13 cellular contexts compared by ENCODE assay signal in genomic region chr11:73971175-73971719, GRCh38. TPM values are rescaled to one million over a fixed set of nuclear protein-coding genes. Genes with fewer than 3 reads are reported as not detected.
DNase-seq lines count a peak whose midpoint lies in the region; ATAC-seq, FAIRE-seq and TF ChIP-seq lines count a peak whose summit lies in the region.
"Had no signal": no experiment of that assay in that cellular context is flagged by ENCODE, and none has a peak within 500 bp of the region (broad histone marks: within the 10 kb centered on the region; RNA-seq: fewer than 3 reads in every experiment).

No MANE protein-coding gene starts in this region.

- no peaks in the 10 kb centered on the region for H3K79me2 ChIP-seq in H1 (ENCODE audit: control insufficient read depth in 1 of 2, insufficient read depth in 2 of 2, low read length in 2 of 2)

- H2BK20ac ChIP-seq in H1 (ENCODE audit: low read length), result no peak overlapping the region

- H3K4me1 ChIP-seq in CD4-positive, CD25-positive, alpha-beta regulatory T cell (ENCODE audit: control insufficient read depth, insufficient read depth, low read length, poor library complexity, severe bottlenecking), result peaks cover 91% of the 10 kb centered on the region
- H3K4me1 ChIP-seq in H1 (replicated peaks in 1 of 4; ENCODE audit: control insufficient read depth in 3 of 4, insufficient read depth in 4 of 4, low read length in 3 of 4), result no peaks in the 10 kb centered on the region
- H3K4me1 ChIP-seq in body of pancreas, result no peaks in the 10 kb centered on the region

- peaks cover 6 to 92% (median 49%) of the 10 kb centered on the region in 4 donors for H3K4me1 Mint-ChIP-seq in CD4-positive, CD25-positive, alpha-beta regulatory T cell

- CTCF ChIA-PET in H1 (lab: Charles Lee; ENCODE audit: partially characterized antibody), result interaction anchor here (0.6 to 0.7 kb wide), 3 partner anchors 206 to 562 kb away, joined by 3 to 4 read pairs (median 3); no protein-coding TSS in a partner anchor

- 76% methylated on average over 6 of the region's 6 CpGs; no CpG with 5 or more reads in 1 of the 2 experiments for WGBS in H1 (ENCODE audit: extremely low coverage in 1 of 2, insufficient coverage in 1 of 2, insufficient read length in 1 of 2, insufficient replicate concordance in 2 of 2, low coverage in 1 of 2, low lambda C conversion rate in 2 of 2, missing lambda C conversion rate in 1 of 2), 2 experiments
- WGBS in body of pancreas, 2 donors, result 82 to 90% methylated on average over 4 to 6 of the region's 6 CpGs

- no peak overlapping the region for H2AFZ ChIP-seq in H1 (ENCODE audit: low read length)

- peak overlapping the region; percentile 59 to 92 (median 68) for H3K4me3 Mint-ChIP-seq in CD4-positive, CD25-positive, alpha-beta regulatory T cell

- no peak overlapping the region for H4K5ac ChIP-seq in H1 (ENCODE audit: insufficient read length, low read depth, low read length)

- TF ChIP-seq POLR2A in H1 (IDR thresholded peaks at IDR 0.05; ENCODE audit: control extremely low read depth in 1 of 2, low read depth in 2 of 2, low read length in 2 of 2), result peak in 1 of 2 experiments; percentile 47; a peak in 2 of 3 replicates
- TF ChIP-seq POLR2A in body of pancreas (IDR thresholded peaks at IDR 0.05), result peak in 1 of 3 donors; percentile 6

- no peak for TF ChIP-seq RAD21 in H1 (IDR thresholded peaks at IDR 0.05 in 1 of 2, conservative IDR thresholded peaks at IDR 0.05 in 1 of 2; ENCODE audit: low read depth in 2 of 2, low read length in 2 of 2)

- peak overlapping the region; percentile 70 for H3K27ac ChIP-seq in CD4-positive, CD25-positive, alpha-beta regulatory T cell (ENCODE audit: insufficient read depth, low read length, poor library complexity, severe bottlenecking)
- H3K27ac ChIP-seq in H1 (ENCODE audit: low read depth, low read length) (no peak overlapping the region), body of pancreas (no peak overlapping the region)

- no peak overlapping the region for H2BK12ac ChIP-seq in H1 (ENCODE audit: low read depth, low read length)

- no peak overlapping the region for H3K23ac ChIP-seq in H1 (ENCODE audit: insufficient read length)

- no peak overlapping the region for H4K8ac ChIP-seq in H1 (ENCODE audit: extremely low read depth, insufficient read depth, low read length)

- H3K56ac ChIP-seq in H1 (replicated peaks; ENCODE audit: insufficient read length, low read depth, low read length), result no peak overlapping the region

- no peak overlapping the region for H3K14ac ChIP-seq in H1 (ENCODE audit: insufficient read length)

- no peaks in the 10 kb centered on the region for H3K27me3 Mint-ChIP-seq in CD4-positive, CD25-positive, alpha-beta regulatory T cell

- H3K27me3 ChIP-seq in CD4-positive, CD25-positive, alpha-beta regulatory T cell (ENCODE audit: control insufficient read depth, insufficient read depth, low read length), result no peaks in the 10 kb centered on the region
- H3K27me3 ChIP-seq in H1 (replicated peaks in 1 of 4; ENCODE audit: control insufficient read depth in 3 of 4, extremely low read depth in 1 of 4, insufficient read depth in 3 of 4, low read length in 3 of 4) (no peaks in the 10 kb centered on the region), body of pancreas (no peaks in the 10 kb centered on the region)

- no peak overlapping the region for H2BK5ac ChIP-seq in H1 (ENCODE audit: low read depth, low read length)

- H4K20me1 ChIP-seq in H1 (replicated peaks in 1 of 2; ENCODE audit: control insufficient read depth in 1 of 2, insufficient read depth in 2 of 2, low read length in 2 of 2), result peaks cover 0 to 4% of the 10 kb centered on the region in 2 experiments

- TF ChIP-seq EP300 in H1 (IDR thresholded peaks at IDR 0.05; ENCODE audit: borderline replicate concordance in 1 of 2, low read depth in 2 of 2, low read length in 2 of 2), result no peak

- peak in 1 of 3 donors; percentile 49 for DNase-seq in CD4-positive, CD25-positive, alpha-beta regulatory T cell
- DNase-seq in OCI-M1 (lab: John Stamatoyannopoulos, UW) (peak; percentile 61), H1 (ENCODE audit: low read depth in 1 of 2, low spot score in 2 of 2) (no peak), body of pancreas (no peak), middle frontal gyrus (ENCODE audit: extremely low spot score, low spot score) (no peak), NCI-H2171 (lab: John Stamatoyannopoulos, UW) (no peak)
- DNase-seq: midbrain; NCI-H1048; stimulated activated CD4-positive, alpha-beta T cell treated with anti-CD3 and anti-CD28 coated beads, Interleukin-1b, Interleukin-23, amount 100 ng/mL, for 48 hours; stimulated activated naive CD4-positive, alpha-beta T cell treated with Interleukin-2 at 50 U/mL for 16 hours had no signal

- H3K4me2 ChIP-seq in H1 (ENCODE audit: insufficient read depth in 1 of 2, low read depth in 2 of 2, low read length in 2 of 2), result no peak overlapping the region

- TF ChIP-seq CTCF in H1 (IDR thresholded peaks at IDR 0.05; ENCODE audit: control extremely low read depth in 1 of 3, insufficient read depth in 1 of 3, low read depth in 1 of 3, low read length in 3 of 3), result no peak
- TF ChIP-seq CTCF in body of pancreas (IDR thresholded peaks at IDR 0.05), result no peak

- no peaks in the 10 kb centered on the region for H3K9me3 ChIP-seq in CD4-positive, CD25-positive, alpha-beta regulatory T cell (ENCODE audit: control insufficient read depth in 2 of 2, low read length in 2 of 2)
- H3K9me3 ChIP-seq in H1 (ENCODE audit: insufficient read depth in 2 of 2, low read depth in 1 of 2, low read length in 1 of 2), result no peaks in the 10 kb centered on the region
- H3K9me3 ChIP-seq in body of pancreas, result no peaks in the 10 kb centered on the region

- H3K4me3 ChIP-seq in CD4-positive, CD25-positive, alpha-beta regulatory T cell (ENCODE audit: low read depth, low read length), result no peak overlapping the region
- H3K4me3 ChIP-seq in H1 (ENCODE audit: extremely low read depth in 1 of 4, insufficient read depth in 2 of 4, low read depth in 3 of 4, low read length in 4 of 4) (no peak overlapping the region), body of pancreas (no peak overlapping the region)

- FAIRE-seq in G401.6 (lab: Jason Lieb, UNC) (peak; percentile 45), H1 (lab: Jason Lieb, UNC) (no peak)

- intact Hi-C loops in body of pancreas (cut with DNase I), result no loop called here

- POLR2A ChIA-PET in H1 (lab: Charles Lee; ENCODE audit: partially characterized antibody), result interaction anchor here (0.6 to 8.8 kb wide), 5 partner anchors 10 to 507 kb away, joined by 3 to 94 read pairs (median 4); partner anchors contain the start of gene UCP2

- H3K9ac ChIP-seq in H1 (replicated peaks in 1 of 4; ENCODE audit: extremely low read depth in 1 of 4, low read depth in 3 of 4, low read length in 3 of 4), result no peak overlapping the region

- no peak for ATAC-seq in CD4-positive, CD25-positive, alpha-beta regulatory T cell (ENCODE audit: low read depth in 2 of 2)
- ATAC-seq in body of pancreas (no peak), GM19328 (IDR thresholded peaks at IDR 0.05; ENCODE audit: unreplicated experiment) (no peak)

- peaks cover 23% of the 10 kb centered on the region for H3K36me3 Mint-ChIP-seq in CD4-positive, CD25-positive, alpha-beta regulatory T cell

- no peaks in the 10 kb centered on the region for H3K79me1 ChIP-seq in H1 (ENCODE audit: low read depth, low read length)

- peak overlapping the region; percentile 94 to 96 (median 95) for H3K27ac Mint-ChIP-seq in CD4-positive, CD25-positive, alpha-beta regulatory T cell

- no peaks in the 10 kb centered on the region for H3K23me2 ChIP-seq in H1 (ENCODE audit: low read depth, low read length)

- no peak overlapping the region for H3K4ac ChIP-seq in H1 (replicated peaks; ENCODE audit: insufficient read length, low read depth, low read length)

- no peak overlapping the region for H2BK120ac ChIP-seq in H1 (replicated peaks; ENCODE audit: low read depth, low read length)

- H3K36me3 ChIP-seq in CD4-positive, CD25-positive, alpha-beta regulatory T cell (ENCODE audit: control insufficient read depth, insufficient read depth, low read length), result peaks cover 18% of the 10 kb centered on the region
- H3K36me3 ChIP-seq in H1 (ENCODE audit: control insufficient read depth in 2 of 4, insufficient read depth in 4 of 4, low read length in 3 of 4) (peaks cover 5 to 18% (median 12%) of the 10 kb centered on the region in 4 experiments; a peak in 6 of 8 replicates), body of pancreas (replicated peaks in 1 of 2; ENCODE audit: insufficient read depth in 1 of 2, low read depth in 2 of 2) (no peaks in the 10 kb centered on the region)

- no peak overlapping the region for H4K91ac ChIP-seq in H1 (replicated peaks; ENCODE audit: insufficient read length, low read length)

- no peaks in the 10 kb centered on the region for H3K9me3 Mint-ChIP-seq in CD4-positive, CD25-positive, alpha-beta regulatory T cell

- H2AK5ac ChIP-seq in H1 (ENCODE audit: low read depth, low read length), result no peak overlapping the region

- no peak overlapping the region for H2BK15ac ChIP-seq in H1 (ENCODE audit: low read length)

- H3K18ac ChIP-seq in H1 (ENCODE audit: extremely low read depth, low read length), result no peak overlapping the region; the same call in 1 of the 2 replicates

RNA-seq across cellular contexts. Expression of gene UCP2, which starts 11.4 kb away (rescaled TPM):
- total RNA-seq in CD4-positive, CD25-positive, alpha-beta regulatory T cell, result 850 TPM
- 1,000 to 10,000 TPM; 1,262 to 2,276 (median 1,740) TPM for polyA plus RNA-seq in CD4-positive, CD25-positive, alpha-beta regulatory T cell
- total RNA-seq in H1 (2021; fragmentation: NEBNext Ultra II Directional; extraction: Animal tissue kit (Norgen Biotek cat#: 25700)), result 39.8 and 46.2 TPM in 2 replicates
- polyA plus RNA-seq in H1 (2011; rRNA removed), result 55.2 and 79.1 TPM in 2 replicates
- polyA plus RNA-seq in H1 (2011; cell fraction: cytosol; rRNA removed), result 42.6 TPM
- polyA plus RNA-seq in H1 (2011; cell fraction: nucleus; rRNA removed), result 42.7 TPM
- polyA plus RNA-seq in H1 (2012, experiment 1 of 2), result 28.1 to 49.5 TPM (median 39.5 TPM) in 4 replicates
- 31.0 TPM for polyA plus RNA-seq in H1 (2012, experiment 2 of 2)
- polyA plus RNA-seq in H1 (2013, experiment 1 of 2), result 31.3 TPM
- polyA plus RNA-seq in H1 (2013, experiment 2 of 2), result 31.0 TPM
- polyA minus RNA-seq in H1 (2011; rRNA and poly(A)+ RNA removed), result 52.7 and 73.3 TPM in 2 replicates
- 54.7 TPM for polyA minus RNA-seq in H1 (2011; cell fraction: cytosol; rRNA and poly(A)+ RNA removed)
- 53.6 TPM for polyA minus RNA-seq in H1 (2011; cell fraction: nucleus; rRNA and poly(A)+ RNA removed)
- 10 to 100 TPM; 10.9 to 17.1 TPM for total RNA-seq in body of pancreas

RNA-seq across cellular contexts. Expression of gene DNAJB13, which starts 20.4 kb away (rescaled TPM):
- not detected for total RNA-seq in CD4-positive, CD25-positive, alpha-beta regulatory T cell
- polyA plus RNA-seq in CD4-positive, CD25-positive, alpha-beta regulatory T cell, result under 1 TPM in 2 of 4 donors, not detected in 2; 0.32 to 0.33 TPM
- total RNA-seq in H1 (2021; fragmentation: NEBNext Ultra II Directional; extraction: Animal tissue kit (Norgen Biotek cat#: 25700)), result 0.54 TPM in 1 of 2 replicates, not detected in the other
- 0.05 and 0.27 TPM in 2 replicates for polyA plus RNA-seq in H1 (2011; rRNA removed)
- 0.32 TPM for polyA plus RNA-seq in H1 (2011; cell fraction: cytosol; rRNA removed)
- 1.0 TPM for polyA plus RNA-seq in H1 (2011; cell fraction: nucleus; rRNA removed)
- 0.32 to 0.90 TPM (median 0.56 TPM) in 4 replicates for polyA plus RNA-seq in H1 (2012, experiment 1 of 2)
- not detected for polyA plus RNA-seq in H1 (2012, experiment 2 of 2)
- 0.08 TPM for polyA plus RNA-seq in H1 (2013, experiment 1 of 2)
- polyA plus RNA-seq in H1 (2013, experiment 2 of 2), result 0.09 TPM
- polyA minus RNA-seq in H1 (2011; rRNA and poly(A)+ RNA removed), result not detected in 2 replicates
- not detected for polyA minus RNA-seq in H1 (2011; cell fraction: cytosol; rRNA and poly(A)+ RNA removed)
- 0.50 TPM for polyA minus RNA-seq in H1 (2011; cell fraction: nucleus; rRNA and poly(A)+ RNA removed)
- total RNA-seq in body of pancreas, result under 1 TPM in 1 of 2 donors, not detected in 1; 0.78 TPM
- total RNA-seq: pulmonary artery endothelial cell had no signal

RNA-seq across cellular contexts. Expression of gene UCP3, which starts 37.6 kb away (rescaled TPM):
- total RNA-seq in CD4-positive, CD25-positive, alpha-beta regulatory T cell, result 5.6 TPM
- polyA plus RNA-seq in CD4-positive, CD25-positive, alpha-beta regulatory T cell, result under 1 TPM; 0.16 to 0.34 (median 0.24) TPM
- total RNA-seq in H1 (2021; fragmentation: NEBNext Ultra II Directional; extraction: Animal tissue kit (Norgen Biotek cat#: 25700)), result 0.92 and 1.3 TPM in 2 replicates
- 0.67 and 0.85 TPM in 2 replicates for polyA plus RNA-seq in H1 (2011; rRNA removed)
- 0.80 TPM for polyA plus RNA-seq in H1 (2011; cell fraction: cytosol; rRNA removed)
- polyA plus RNA-seq in H1 (2011; cell fraction: nucleus; rRNA removed), result 5.5 TPM
- 0.59 to 2.2 TPM (median 1.1 TPM) in 4 replicates for polyA plus RNA-seq in H1 (2012, experiment 1 of 2)
- 0.12 TPM for polyA plus RNA-seq in H1 (2012, experiment 2 of 2)
- polyA plus RNA-seq in H1 (2013, experiment 1 of 2), result 0.65 TPM
- polyA plus RNA-seq in H1 (2013, experiment 2 of 2), result 0.57 TPM
- polyA minus RNA-seq in H1 (2011; rRNA and poly(A)+ RNA removed), result 1.0 and 1.4 TPM in 2 replicates
- polyA minus RNA-seq in H1 (2011; cell fraction: cytosol; rRNA and poly(A)+ RNA removed), result not detected
- polyA minus RNA-seq in H1 (2011; cell fraction: nucleus; rRNA and poly(A)+ RNA removed), result 3.5 TPM
- total RNA-seq in body of pancreas, result 1 to 10 TPM; 1.6 to 2.3 TPM

Comparison
In these comparisons a context has a peak if more than half of its experiments do, and no peak if none do; other contexts are left out.
1. RNA of gene UCP2, which starts 11.4 kb away (total RNA-seq): 850 TPM in CD4-positive, CD25-positive, alpha-beta regulatory T cell (single experiment); 39.8 to 46.2 TPM in H1 and 10.9 to 17.1 TPM in body of pancreas; every median in the first group is over 10 times any median in the second.